Comparison of ENCODE assay signal across 1 cellular context in the genomic region with DNA sequence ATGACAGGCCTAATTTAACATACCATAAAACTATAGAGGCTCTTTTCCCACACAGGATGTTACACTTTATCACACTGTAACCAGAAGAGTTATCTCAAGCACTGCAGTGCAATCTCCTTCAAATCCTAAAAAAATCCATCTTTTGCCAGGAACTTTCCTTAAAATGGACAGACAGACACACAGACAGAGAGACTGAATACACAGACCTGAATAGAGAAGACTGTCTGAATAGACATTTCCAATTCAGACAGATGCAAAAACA.
A peak's percentile ranks its signal among the peaks of the same experiment; 100 is the strongest.
TF ChIP-seq lines count a peak whose summit lies in the region.

No MANE protein-coding gene starts in this region.

TF ChIP-seq in K562, 482 proteins besides CTCF, POLR2A, EP300 and RAD21 (continued from another document):
- TF ChIP-seq MLLT1 (IDR thresholded peaks at IDR 0.05) (no peak), KDM1A (IDR thresholded peaks at IDR 0.05) (peak in 1 of 2 experiments; percentile 38; a peak in 2 of 4 replicates), ZNF217 (CRISPR knock-in tag; IDR thresholded peaks at IDR 0.05) (no peak), HBP1 (CRISPR knock-in tag; IDR thresholded peaks at IDR 0.05) (no peak), GTF2B (IDR thresholded peaks at IDR 0.05; ENCODE audit: extremely low read depth, insufficient read length) (no peak), TRIM24 (IDR thresholded peaks at IDR 0.05) (no peak), HNRNPL (IDR thresholded peaks at IDR 0.05; ENCODE audit: low read depth, low read length) (no peak), ZNF511 (CRISPR knock-in tag; IDR thresholded peaks at IDR 0.05) (no peak), CBFA2T3 (IDR thresholded peaks at IDR 0.05) (peak; percentile 53), ZNF586 (CRISPR knock-in tag; conservative IDR thresholded peaks at IDR 0.05) (no peak), ZNF75A (CRISPR knock-in tag; IDR thresholded peaks at IDR 0.05) (peak; percentile 86), KDM5B (IDR thresholded peaks at IDR 0.05; ENCODE audit: insufficient replicate concordance, low read depth, low read length) (no peak), CREM (IDR thresholded peaks at IDR 0.05; ENCODE audit: low read depth) (no peak), ZNF655 (CRISPR knock-in tag; IDR thresholded peaks at IDR 0.05) (no peak), RCOR1 (IDR thresholded peaks at IDR 0.05; ENCODE audit: borderline replicate concordance in 1 of 2, low read depth in 2 of 2, low read length in 2 of 2) (no peak)
- TF ChIP-seq, protein P1, sequence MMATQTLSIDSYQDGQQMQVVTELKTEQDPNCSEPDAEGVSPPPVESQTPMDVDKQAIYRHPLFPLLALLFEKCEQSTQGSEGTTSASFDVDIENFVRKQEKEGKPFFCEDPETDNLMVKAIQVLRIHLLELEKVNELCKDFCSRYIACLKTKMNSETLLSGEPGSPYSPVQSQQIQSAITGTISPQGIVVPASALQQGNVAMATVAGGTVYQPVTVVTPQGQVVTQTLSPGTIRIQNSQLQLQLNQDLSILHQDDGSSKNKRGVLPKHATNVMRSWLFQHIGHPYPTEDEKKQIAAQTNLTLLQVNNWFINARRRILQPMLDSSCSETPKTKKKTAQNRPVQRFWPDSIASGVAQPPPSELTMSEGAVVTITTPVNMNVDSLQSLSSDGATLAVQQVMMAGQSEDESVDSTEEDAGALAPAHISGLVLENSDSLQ (IDR thresholded peaks at IDR 0.05) = no peak
- TF ChIP-seq, protein P2, sequence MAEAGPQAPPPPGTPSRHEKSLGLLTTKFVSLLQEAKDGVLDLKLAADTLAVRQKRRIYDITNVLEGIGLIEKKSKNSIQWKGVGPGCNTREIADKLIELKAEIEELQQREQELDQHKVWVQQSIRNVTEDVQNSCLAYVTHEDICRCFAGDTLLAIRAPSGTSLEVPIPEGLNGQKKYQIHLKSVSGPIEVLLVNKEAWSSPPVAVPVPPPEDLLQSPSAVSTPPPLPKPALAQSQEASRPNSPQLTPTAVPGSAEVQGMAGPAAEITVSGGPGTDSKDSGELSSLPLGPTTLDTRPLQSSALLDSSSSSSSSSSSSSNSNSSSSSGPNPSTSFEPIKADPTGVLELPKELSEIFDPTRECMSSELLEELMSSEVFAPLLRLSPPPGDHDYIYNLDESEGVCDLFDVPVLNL (CRISPR knock-in tag; IDR thresholded peaks at IDR 0.05; ENCODE audit: low read depth) = no peak
